ENCODE assay signal across 11 cellular contexts in the genomic region with DNA sequence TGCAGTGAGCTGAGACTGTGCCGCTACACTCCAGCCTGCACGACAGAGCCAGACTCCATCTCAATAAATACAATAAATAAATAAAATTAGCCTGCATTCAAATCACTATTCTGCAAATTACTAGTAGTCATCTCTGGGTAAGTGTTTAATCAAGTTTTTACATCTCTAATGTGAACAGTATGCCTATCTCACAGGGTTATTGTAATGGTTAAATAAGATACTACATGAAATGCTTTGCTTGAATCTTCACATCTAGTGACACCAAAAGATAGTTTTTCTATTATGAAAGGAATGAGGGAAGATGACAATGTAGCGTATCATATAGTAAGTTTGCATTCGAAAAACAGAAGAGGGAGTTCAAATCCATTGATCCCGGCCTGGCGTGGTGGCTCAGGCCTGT. TPM values are rescaled to one million over a fixed set of nuclear protein-coding genes. Genes with fewer than 3 reads are reported as not detected.
A peak's percentile ranks its signal among the peaks of the same experiment; 100 is the strongest.
DNase-seq lines count a peak whose midpoint lies in the region; ATAC-seq and TF ChIP-seq lines count a peak whose summit lies in the region.
"Had no signal": no experiment of that assay in that cellular context is flagged by ENCODE, and none has a peak within 500 bp of the region (broad histone marks: within the 10 kb centered on the region; RNA-seq: fewer than 3 reads in every experiment).

No MANE protein-coding gene starts in this region.

- no peaks in the 10 kb centered on the region for H3K9me3 Mint-ChIP-seq in activated naive CD4-positive, alpha-beta T cell treated with anti-CD3 and anti-CD28 coated beads, Interleukin-2, amount 50 U/mL, for 24 hours
- H3K9me3 Mint-ChIP-seq in glutamatergic neuron (ENCODE audit: unreplicated experiment) = no peaks in the 10 kb centered on the region
- no peaks in the 10 kb centered on the region for H3K9me3 Mint-ChIP-seq in stimulated activated memory B cell treated with anti-CD40 and anti-IgM and Interleukin-4, amounts not matched to agents 10 μg/mL and 1 μg/mL and 100 μg/mL, for 72 hours

- peak overlapping the region; percentile 96; the same call in 1 of the 2 replicates for H3K4me3 ChIP-seq in SK-N-MC

- DNase-seq in activated naive CD4-positive, alpha-beta T cell (lab: John Stamatoyannopoulos, UW) = no peak
- DNase-seq in SK-N-MC (ENCODE audit: low read depth, low spot score) (no peak), glutamatergic neuron (no peak), DMS 273 treated with DMSO at 0.1 percent for 48 hours (lab: John Stamatoyannopoulos, UW) (no peak), SKM-1 treated with dmso at 0.1 percent for 144 hours (lab: John Stamatoyannopoulos, UW; ENCODE audit: unreplicated experiment) (no peak), DMS153 (lab: John Stamatoyannopoulos, UW) (no peak)
- DNase-seq: central memory CD4-positive, alpha-beta T cell; left ventricle myocardium superior; stimulated activated CD4-positive, alpha-beta T cell treated with anti-CD3 and anti-CD28 coated beads, Interleukin-15, amount 100 ng/mL, for 24 hours had no signal

- peak overlapping the region; percentile 19 for H3K27ac Mint-ChIP-seq in activated naive CD4-positive, alpha-beta T cell treated with anti-CD3 and anti-CD28 coated beads, Interleukin-2, amount 50 U/mL, for 24 hours
- no peak overlapping the region for H3K27ac Mint-ChIP-seq in glutamatergic neuron (ENCODE audit: unreplicated experiment)
- H3K27ac Mint-ChIP-seq in stimulated activated memory B cell treated with anti-CD40 and anti-IgM and Interleukin-4, amounts not matched to agents 10 μg/mL and 1 μg/mL and 100 μg/mL, for 72 hours = no peak overlapping the region

- no peak for TF ChIP-seq CTCF in glutamatergic neuron (IDR thresholded peaks at IDR 0.05; ENCODE audit: partially characterized antibody, unreplicated experiment)

- no peak for ATAC-seq in stimulated activated memory B cell treated with anti-CD40 and anti-IgM and Interleukin-4, amounts not matched to agents 10 μg/mL and 1 μg/mL and 100 μg/mL, for 72 hours
- ATAC-seq: left ventricle myocardium superior had no signal

- no peak overlapping the region for H3K27ac ChIP-seq in SK-N-MC

- peaks cover 4% of the 10 kb centered on the region for H3K36me3 Mint-ChIP-seq in activated naive CD4-positive, alpha-beta T cell treated with anti-CD3 and anti-CD28 coated beads, Interleukin-2, amount 50 U/mL, for 24 hours
- no peaks in the 10 kb centered on the region for H3K36me3 Mint-ChIP-seq in glutamatergic neuron (ENCODE audit: unreplicated experiment)
- H3K36me3 Mint-ChIP-seq in stimulated activated memory B cell treated with anti-CD40 and anti-IgM and Interleukin-4, amounts not matched to agents 10 μg/mL and 1 μg/mL and 100 μg/mL, for 72 hours = peaks cover 34% of the 10 kb centered on the region

- no peaks in the 10 kb centered on the region for H3K9me3 ChIP-seq in SK-N-MC (ENCODE audit: low read depth, low read length)

- peak overlapping the region; percentile 96 for H3K9ac ChIP-seq in SK-N-MC (ENCODE audit: insufficient read length)

- peaks cover 54% of the 10 kb centered on the region for H3K36me3 ChIP-seq in SK-N-MC (ENCODE audit: insufficient read depth, low read length)

- H3K4me3 Mint-ChIP-seq in activated naive CD4-positive, alpha-beta T cell treated with anti-CD3 and anti-CD28 coated beads, Interleukin-2, amount 50 U/mL, for 24 hours = peak overlapping the region; percentile 91
- peak overlapping the region; percentile 10 for H3K4me3 Mint-ChIP-seq in glutamatergic neuron (ENCODE audit: unreplicated experiment)
- H3K4me3 Mint-ChIP-seq in stimulated activated memory B cell treated with anti-CD40 and anti-IgM and Interleukin-4, amounts not matched to agents 10 μg/mL and 1 μg/mL and 100 μg/mL, for 72 hours = peak overlapping the region; percentile 91

- H3K4me1 Mint-ChIP-seq in activated naive CD4-positive, alpha-beta T cell treated with anti-CD3 and anti-CD28 coated beads, Interleukin-2, amount 50 U/mL, for 24 hours = peaks cover 48% of the 10 kb centered on the region
- peaks cover 6% of the 10 kb centered on the region for H3K4me1 Mint-ChIP-seq in glutamatergic neuron (ENCODE audit: low read depth, unreplicated experiment)
- H3K4me1 Mint-ChIP-seq in stimulated activated memory B cell treated with anti-CD40 and anti-IgM and Interleukin-4, amounts not matched to agents 10 μg/mL and 1 μg/mL and 100 μg/mL, for 72 hours = peaks cover 53% of the 10 kb centered on the region

- no peaks in the 10 kb centered on the region for H3K27me3 Mint-ChIP-seq in activated naive CD4-positive, alpha-beta T cell treated with anti-CD3 and anti-CD28 coated beads, Interleukin-2, amount 50 U/mL, for 24 hours
- peaks cover 5% of the 10 kb centered on the region for H3K27me3 Mint-ChIP-seq in glutamatergic neuron (ENCODE audit: unreplicated experiment)
- no peaks in the 10 kb centered on the region for H3K27me3 Mint-ChIP-seq in stimulated activated memory B cell treated with anti-CD40 and anti-IgM and Interleukin-4, amounts not matched to agents 10 μg/mL and 1 μg/mL and 100 μg/mL, for 72 hours

RNA-seq across cellular contexts. Expression of a gene that starts 2.1 kb away (rescaled TPM):
- 210 TPM for total RNA-seq in glutamatergic neuron (ENCODE audit: unreplicated experiment)

RNA-seq across cellular contexts. Expression of a gene that starts 21.2 kb away (rescaled TPM):
- 16.8 TPM for total RNA-seq in glutamatergic neuron (ENCODE audit: unreplicated experiment)

RNA-seq across cellular contexts. Expression of a gene that starts 21.3 kb away (rescaled TPM):
- 25.2 TPM for total RNA-seq in glutamatergic neuron (ENCODE audit: unreplicated experiment)

RNA-seq across cellular contexts. Expression of a gene that starts 28.5 kb away (rescaled TPM):
- total RNA-seq in glutamatergic neuron (ENCODE audit: unreplicated experiment) = 403 TPM

RNA-seq across cellular contexts. Expression of a gene that starts 29.5 kb away (rescaled TPM):
- 405 TPM for total RNA-seq in glutamatergic neuron (ENCODE audit: unreplicated experiment)

Comparison
In these comparisons a context has a peak if more than half of its experiments do, and no peak if none do; other contexts are left out.
1. H3K4me3 Mint-ChIP-seq: peak in every context shown above with its lines; median percentile 91 in activated naive CD4-positive, alpha-beta T cell treated with anti-CD3 and anti-CD28 coated beads, Interleukin-2, amount 50 U/mL, for 24 hours; 91 in stimulated activated memory B cell treated with anti-CD40 and anti-IgM and Interleukin-4, amounts not matched to agents 10 μg/mL and 1 μg/mL and 100 μg/mL, for 72 hours; 10 in glutamatergic neuron.